Comparison of ENCODE assay signal across 1 cellular context in the genomic region with DNA sequence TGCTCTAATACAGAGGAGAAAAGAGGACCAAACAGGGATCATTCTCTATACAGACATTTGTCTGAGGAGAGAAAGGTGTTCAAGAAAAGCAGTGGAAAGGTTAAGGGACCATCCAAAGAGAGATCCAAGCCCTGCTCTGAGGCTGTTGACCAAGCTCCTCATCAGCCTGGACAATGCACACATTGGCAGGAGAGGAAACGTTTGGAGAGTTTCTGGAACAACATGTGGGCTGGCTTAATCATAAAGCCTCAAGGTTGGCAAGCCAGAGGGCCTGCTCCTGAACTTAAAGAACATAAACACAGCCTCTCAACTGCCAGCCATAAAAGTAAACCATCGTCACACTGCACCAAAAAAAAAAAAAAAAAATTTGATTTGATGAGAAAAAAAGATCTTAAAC.
TF ChIP-seq lines count a peak whose summit lies in the region.

No MANE protein-coding gene starts in this region.

TF ChIP-seq in SK-N-SH, 30 proteins besides CTCF, POLR2A, EP300 and RAD21 (continued from another document):
- TF ChIP-seq, protein P1, sequence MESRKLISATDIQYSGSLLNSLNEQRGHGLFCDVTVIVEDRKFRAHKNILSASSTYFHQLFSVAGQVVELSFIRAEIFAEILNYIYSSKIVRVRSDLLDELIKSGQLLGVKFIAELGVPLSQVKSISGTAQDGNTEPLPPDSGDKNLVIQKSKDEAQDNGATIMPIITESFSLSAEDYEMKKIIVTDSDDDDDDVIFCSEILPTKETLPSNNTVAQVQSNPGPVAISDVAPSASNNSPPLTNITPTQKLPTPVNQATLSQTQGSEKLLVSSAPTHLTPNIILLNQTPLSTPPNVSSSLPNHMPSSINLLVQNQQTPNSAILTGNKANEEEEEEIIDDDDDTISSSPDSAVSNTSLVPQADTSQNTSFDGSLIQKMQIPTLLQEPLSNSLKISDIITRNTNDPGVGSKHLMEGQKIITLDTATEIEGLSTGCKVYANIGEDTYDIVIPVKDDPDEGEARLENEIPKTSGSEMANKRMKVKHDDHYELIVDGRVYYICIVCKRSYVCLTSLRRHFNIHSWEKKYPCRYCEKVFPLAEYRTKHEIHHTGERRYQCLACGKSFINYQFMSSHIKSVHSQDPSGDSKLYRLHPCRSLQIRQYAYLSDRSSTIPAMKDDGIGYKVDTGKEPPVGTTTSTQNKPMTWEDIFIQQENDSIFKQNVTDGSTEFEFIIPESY (IDR thresholded peaks at IDR 0.05; ENCODE audit: borderline replicate concordance, low read depth): no peak
- no peak for TF ChIP-seq JUND (IDR thresholded peaks at IDR 0.05)
- no peak for TF ChIP-seq TEAD4 (IDR thresholded peaks at IDR 0.05; ENCODE audit: borderline replicate concordance, insufficient read depth)
- no peak for TF ChIP-seq EZH2phosphoT487 (IDR thresholded peaks at IDR 0.05; ENCODE audit: borderline replicate concordance, low read depth)
- no peak for TF ChIP-seq RXRA (IDR thresholded peaks at IDR 0.05; ENCODE audit: borderline replicate concordance, low read depth)
